Comparison of ENCODE assay signal across 14 cellular contexts in the genomic region with DNA sequence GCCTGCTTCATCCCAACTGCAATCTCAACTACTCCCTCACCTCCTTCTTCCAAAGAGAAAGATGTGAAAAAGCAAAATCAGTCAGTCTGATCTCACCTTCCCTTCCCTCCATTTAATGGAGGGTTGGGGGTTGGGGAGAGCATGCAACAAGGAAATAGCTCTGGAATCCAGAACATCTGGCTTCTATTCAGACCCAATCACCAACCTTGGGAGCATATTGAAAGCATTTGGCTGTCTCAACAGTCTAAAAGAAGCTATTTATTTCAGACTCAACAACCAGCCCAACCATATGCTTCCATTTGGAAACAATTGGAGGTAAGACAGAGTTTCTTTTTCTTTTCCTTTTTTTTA.
DNase-seq lines count a peak whose midpoint lies in the region; ATAC-seq and TF ChIP-seq lines count a peak whose summit lies in the region.
"Had no signal": no experiment of that assay in that cellular context is flagged by ENCODE, and none has a peak within 500 bp of the region (broad histone marks: within the 10 kb centered on the region; RNA-seq: fewer than 3 reads in every experiment).

No MANE protein-coding gene starts in this region.

- DNase-seq in GM04504 (ENCODE audit: low read depth) (peak; percentile 49), WTC11 (ENCODE audit: low spot score) (no peak), iPS DF 19.7 (ENCODE audit: low read depth, low spot score) (peak; percentile 50), smooth muscle cell (lab: John Stamatoyannopoulos, UW; ENCODE audit: unreplicated experiment) (no peak), NCI-H187 treated with DMSO at 0.1 percent for 48 hours (lab: John Stamatoyannopoulos, UW) (no peak), upper lobe of left lung (no peak)
- DNase-seq: activated CD4-positive, alpha-beta T cell treated with anti-CD3 and anti-CD28 coated beads, Interleukin-2, amount 50 U/mL, for 1 hour; Caco-2; dorsolateral prefrontal cortex; NCI-H1092 had no signal

- TF ChIP-seq POLR2A in upper lobe of left lung (IDR thresholded peaks at IDR 0.05) = no peak

- no peaks in the 10 kb centered on the region for H3F3A ChIP-seq in smooth muscle cell (ENCODE audit: low read depth)

- POLR2A ChIA-PET in WTC11 (lab: Charles Lee) = interaction anchor here (0.6 kb wide), 1 partner anchor 95 kb away, joined by 3 read pairs; no protein-coding TSS in a partner anchor

- H3K27ac ChIP-seq in smooth muscle cell (ENCODE audit: low read depth) (no peak overlapping the region), upper lobe of left lung (peak overlapping the region in 1 of 4 donors; percentile 30)
- H3K27ac ChIP-seq: prostate gland, SJSA1 had no signal

- peak overlapping the region; percentile 36; the same call in 1 of the 2 replicates for H3K4me3 Mint-ChIP-seq in WTC11

- peaks cover 10% of the 10 kb centered on the region for H3K4me1 ChIP-seq in smooth muscle cell (ENCODE audit: low read depth)
- peaks cover 0 to 9% (median 6%) of the 10 kb centered on the region in 4 donors for H3K4me1 ChIP-seq in upper lobe of left lung
- H3K4me1 ChIP-seq: Caco-2, prostate gland, SJSA1 had no signal

- H3K9me3 ChIP-seq in smooth muscle cell (replicated peaks; ENCODE audit: low read depth) (no peaks in the 10 kb centered on the region), upper lobe of left lung (no peaks in the 10 kb centered on the region)
- H3K9me3 ChIP-seq: Caco-2, prostate gland, SJSA1 had no signal

- H3K36me3 Mint-ChIP-seq in WTC11 = peaks cover 5% of the 10 kb centered on the region; the same call in 1 of the 2 replicates

- peaks cover 36% of the 10 kb centered on the region for H3K9me3 Mint-ChIP-seq in WTC11
- H3K9me3 Mint-ChIP-seq: activated T-helper 2 cell treated with anti-CD3 and anti-CD28 coated beads, Interferon-gamma antibody, Interleukin-2, Interleukin-4, amounts not matched to agents 10 μg/mL and 5 μg/mL and 100 μg/mL, durations not matched to agents 14 hours and 24 hours and 36 hours had no signal

- no peaks in the 10 kb centered on the region for H3K79me2 ChIP-seq in smooth muscle cell (ENCODE audit: low read depth)

- peak; percentile 90 for ATAC-seq in WTC11
- no peak for ATAC-seq in GM18498 (IDR thresholded peaks at IDR 0.05; ENCODE audit: unreplicated experiment)
- no peak for ATAC-seq in upper lobe of left lung (ENCODE audit: low FRiP score in 2 of 2)

- no peak overlapping the region for H3K9ac ChIP-seq in smooth muscle cell (ENCODE audit: low read depth)

- no peaks in the 10 kb centered on the region for H3K36me3 ChIP-seq in smooth muscle cell (ENCODE audit: low read depth)
- H3K36me3 ChIP-seq in upper lobe of left lung = no peaks in the 10 kb centered on the region
- H3K36me3 ChIP-seq: prostate gland, SJSA1 had no signal

- peak overlapping the region; percentile 86; the same call in 1 of the 2 replicates for H3K27ac Mint-ChIP-seq in WTC11
- H3K27ac Mint-ChIP-seq: activated T-helper 2 cell treated with anti-CD3 and anti-CD28 coated beads, Interferon-gamma antibody, Interleukin-2, Interleukin-4, amounts not matched to agents 10 μg/mL and 5 μg/mL and 100 μg/mL, durations not matched to agents 14 hours and 24 hours and 36 hours had no signal

- CTCF ChIA-PET in WTC11 (lab: Charles Lee) = interaction anchor here (1.4 to 2.0 kb wide), 4 partner anchors 18 to 723 kb away, joined by 3 to 8 read pairs (median 5); no protein-coding TSS in a partner anchor

- H3K4me3 ChIP-seq in smooth muscle cell = no peak overlapping the region
- no peak overlapping the region for H3K4me3 ChIP-seq in upper lobe of left lung
- H3K4me3 ChIP-seq: dorsolateral prefrontal cortex, prostate gland, SJSA1 had no signal

- peaks cover 48% of the 10 kb centered on the region for H3K4me1 Mint-ChIP-seq in WTC11

- no peak for TF ChIP-seq EP300 in upper lobe of left lung (IDR thresholded peaks at IDR 0.05)

- H3K4me2 ChIP-seq in smooth muscle cell = peak overlapping the region; percentile 27

- TF ChIP-seq CTCF in WTC11 (IDR thresholded peaks at IDR 0.05) (no peak), smooth muscle cell (IDR thresholded peaks at IDR 0.05; ENCODE audit: borderline replicate concordance, insufficient read depth, poor library complexity, severe bottlenecking) (no peak), upper lobe of left lung (IDR thresholded peaks at IDR 0.05) (no peak)

- H3K27me3 ChIP-seq in smooth muscle cell (ENCODE audit: low read depth) = no peaks in the 10 kb centered on the region
- no peaks in the 10 kb centered on the region for H3K27me3 ChIP-seq in upper lobe of left lung
- H3K27me3 ChIP-seq: dorsolateral prefrontal cortex, SJSA1 had no signal

- H2AFZ ChIP-seq in smooth muscle cell (ENCODE audit: low read depth) = peak overlapping the region; percentile 17

- no peaks in the 10 kb centered on the region for H4K20me1 ChIP-seq in smooth muscle cell (ENCODE audit: low read depth)

- no peaks in the 10 kb centered on the region for H3K27me3 Mint-ChIP-seq in WTC11 (ENCODE audit: low read depth)

TF ChIP-seq in WTC11, 78 proteins besides CTCF, POLR2A, EP300 and RAD21 (continues in another document):
- TF ChIP-seq PRRX2 (CRISPR knock-in tag; IDR thresholded peaks at IDR 0.05) (no peak), E2F1 (CRISPR knock-in tag; IDR thresholded peaks at IDR 0.05) (no peak), SP1 (CRISPR knock-in tag; conservative IDR thresholded peaks at IDR 0.05) (no peak), ZNF281 (CRISPR knock-in tag; IDR thresholded peaks at IDR 0.05) (no peak), E2F4 (CRISPR knock-in tag; IDR thresholded peaks at IDR 0.05; ENCODE audit: borderline replicate concordance, low read depth) (no peak)
- TF ChIP-seq, protein P1, sequence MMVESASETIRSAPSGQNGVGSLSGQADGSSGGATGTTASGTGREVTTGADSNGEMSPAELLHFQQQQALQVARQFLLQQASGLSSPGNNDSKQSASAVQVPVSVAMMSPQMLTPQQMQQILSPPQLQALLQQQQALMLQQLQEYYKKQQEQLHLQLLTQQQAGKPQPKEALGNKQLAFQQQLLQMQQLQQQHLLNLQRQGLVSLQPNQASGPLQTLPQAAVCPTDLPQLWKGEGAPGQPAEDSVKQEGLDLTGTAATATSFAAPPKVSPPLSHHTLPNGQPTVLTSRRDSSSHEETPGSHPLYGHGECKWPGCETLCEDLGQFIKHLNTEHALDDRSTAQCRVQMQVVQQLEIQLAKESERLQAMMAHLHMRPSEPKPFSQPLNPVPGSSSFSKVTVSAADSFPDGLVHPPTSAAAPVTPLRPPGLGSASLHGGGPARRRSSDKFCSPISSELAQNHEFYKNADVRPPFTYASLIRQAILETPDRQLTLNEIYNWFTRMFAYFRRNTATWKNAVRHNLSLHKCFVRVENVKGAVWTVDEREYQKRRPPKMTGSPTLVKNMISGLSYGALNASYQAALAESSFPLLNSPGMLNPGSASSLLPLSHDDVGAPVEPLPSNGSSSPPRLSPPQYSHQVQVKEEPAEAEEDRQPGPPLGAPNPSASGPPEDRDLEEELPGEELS (CRISPR knock-in tag; IDR thresholded peaks at IDR 0.05) = no peak

Comparison
In these comparisons a context has a peak if more than half of its experiments do, and no peak if none do; other contexts are left out.
1. DNase-seq: peak in GM04504 (single experiment) and iPS DF 19.7 (single experiment); none in WTC11 (single experiment), smooth muscle cell (single experiment), NCI-H187 treated with DMSO at 0.1 percent for 48 hours (single experiment) and upper lobe of left lung (0 of 2).